In the genomic region with DNA sequence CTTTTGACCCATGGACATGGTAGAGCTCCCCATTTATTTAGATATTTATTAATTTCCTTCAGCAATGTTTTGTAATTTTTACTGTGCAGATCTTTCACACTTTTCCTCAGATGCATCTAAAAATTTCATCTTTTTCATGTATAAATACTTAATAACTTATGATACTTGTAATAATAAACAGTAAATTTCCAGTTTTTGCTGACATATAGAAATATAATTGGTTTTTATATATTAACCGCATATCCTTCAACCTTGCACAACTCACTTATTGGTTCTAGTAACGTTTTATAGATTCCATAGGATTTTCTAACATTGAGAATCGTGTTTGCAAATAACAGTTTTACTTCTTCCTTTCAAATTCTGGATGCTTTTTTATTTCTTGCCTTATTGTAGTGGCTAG, we compare ENCODE assay signal across 33 cellular contexts.
"Had no signal": no experiment of that assay in that cellular context is flagged by ENCODE, and none has a peak within 500 bp of the region (broad histone marks: within the 10 kb centered on the region; RNA-seq: fewer than 3 reads in every experiment).

No MANE protein-coding gene starts in this region.

- FAIRE-seq: urothelium cell line had no signal

- H3K27me3 Mint-ChIP-seq: naive thymus-derived CD8-positive, alpha-beta T cell; natural killer cell treated with Interleukin-12 subunit alpha and Interleukin-12 subunit beta and Interleukin-15 and Interleukin-18, amount 100 ng/mL, for 72 hours; progenitor cell of endocrine pancreas; stimulated activated memory B cell treated with anti-CD40 and anti-IgM and Interleukin-4, amounts not matched to agents 10 μg/mL and 1 μg/mL and 100 μg/mL, for 72 hours; stimulated activated naive CD8-positive, alpha-beta T cell treated with anti-CD3 and anti-CD28 coated beads, Interleukin-15, amount 100 ng/mL, for 72 hours had no signal

- H3K27ac Mint-ChIP-seq: natural killer cell treated with Interleukin-12 subunit alpha and Interleukin-12 subunit beta and Interleukin-15 and Interleukin-18, amount 100 ng/mL, for 72 hours; nephron progenitor cell; progenitor cell of endocrine pancreas; stimulated activated memory B cell treated with anti-CD40 and anti-IgM and Interleukin-4, amounts not matched to agents 10 μg/mL and 1 μg/mL and 100 μg/mL, for 72 hours; stimulated activated naive CD8-positive, alpha-beta T cell treated with anti-CD3 and anti-CD28 coated beads, Interleukin-15, amount 100 ng/mL, for 72 hours had no signal

- H2AFZ ChIP-seq: parathyroid adenoma had no signal

- H3K36me3 ChIP-seq: ovary, suprapubic skin, thyroid gland, vagina had no signal

- DNase-seq: naive thymus-derived CD8-positive, alpha-beta T cell; nephron progenitor cell; occipital lobe; ovary; posterior cingulate gyrus; psoas muscle; right cardiac atrium; spleen; stimulated activated CD4-positive, alpha-beta T cell treated with anti-CD3 and anti-CD28 coated beads, Interleukin-12 subunit alpha, Interleukin-12 subunit beta, amount 100 ng/mL, for 4 hours; stimulated activated CD4-positive, alpha-beta T cell treated with anti-CD3 and anti-CD28 coated beads, Interleukin-1b, Interleukin-23, amount 100 ng/mL, for 48 hours; stimulated activated CD4-positive, alpha-beta T cell treated with anti-CD3 and anti-CD28 coated beads, Interleukin-4, amount 100 ng/mL, for 1 hour; stimulated activated CD4-positive, alpha-beta T cell treated with anti-CD3 and anti-CD28 coated beads, Interleukin-4, amount 100 ng/mL, for 4 hours; stimulated activated CD8-positive, alpha-beta memory T cell treated with anti-CD3 and anti-CD28 coated beads, Interleukin-4, amount 100 ng/mL, for 48 hours; stimulated activated naive CD4-positive, alpha-beta T cell; stimulated activated naive CD8-positive, alpha-beta T cell treated with anti-CD3 and anti-CD28 coated beads, Interleukin-15, amount 100 ng/mL, for 72 hours; stimulated activated naive CD8-positive, alpha-beta T cell treated with anti-CD3 and anti-CD28 coated beads, Interleukin-15, Interleukin-2, amounts not matched to agents 100 U/mL and 50 U/mL, for 24 hours; substantia nigra; thyroid gland; trophoblast cell; upper lobe of left lung had no signal

- H3K9ac ChIP-seq: parathyroid adenoma had no signal

- H3K27ac ChIP-seq: ovary, parathyroid adenoma, psoas muscle, skin epidermis, spleen, suprapubic skin, thoracic aorta, thyroid gland, tibial nerve, upper lobe of left lung, vagina had no signal

- H3K4me3 Mint-ChIP-seq: naive thymus-derived CD8-positive, alpha-beta T cell; natural killer cell treated with Interleukin-12 subunit alpha and Interleukin-12 subunit beta and Interleukin-15 and Interleukin-18, amount 100 ng/mL, for 72 hours; nephron progenitor cell; neural crest cell; stimulated activated memory B cell treated with anti-CD40 and anti-IgM and Interleukin-4, amounts not matched to agents 10 μg/mL and 1 μg/mL and 100 μg/mL, for 72 hours; stimulated activated naive CD8-positive, alpha-beta T cell treated with anti-CD3 and anti-CD28 coated beads, Interleukin-15, amount 100 ng/mL, for 72 hours had no signal

- H3K4me3 ChIP-seq: ovary, psoas muscle, skin epidermis, smooth muscle cell, spleen, suprapubic skin, thoracic aorta, thyroid gland, tibial nerve, upper lobe of left lung, vagina had no signal

- H3K4me2 ChIP-seq: smooth muscle cell had no signal

- H3K27me3 ChIP-seq: ovary, spleen, suprapubic skin, thyroid gland, tibial nerve, upper lobe of left lung, vagina had no signal

- H3K9me3 ChIP-seq: ovary, psoas muscle, spleen, suprapubic skin, thoracic aorta, thyroid gland, tibial nerve, upper lobe of left lung, vagina had no signal

- ATAC-seq: naive thymus-derived CD8-positive, alpha-beta T cell; natural killer cell treated with Interleukin-12 subunit alpha and Interleukin-12 subunit beta and Interleukin-15 and Interleukin-18, amount 100 ng/mL, for 72 hours; psoas muscle; right cardiac atrium; sciatic nerve; stimulated activated memory B cell treated with anti-CD40 and anti-IgM and Interleukin-4, amounts not matched to agents 10 μg/mL and 1 μg/mL and 100 μg/mL, for 72 hours; stimulated activated naive CD8-positive, alpha-beta T cell treated with anti-CD3 and anti-CD28 coated beads, Interleukin-15, amount 100 ng/mL, for 72 hours; stimulated activated naive CD8-positive, alpha-beta T cell treated with anti-CD3 and anti-CD28 coated beads, Interleukin-15, Interleukin-2, amounts not matched to agents 100 U/mL and 50 U/mL, for 24 hours had no signal

- H3K9me3 Mint-ChIP-seq: naive thymus-derived CD8-positive, alpha-beta T cell; natural killer cell treated with Interleukin-12 subunit alpha and Interleukin-12 subunit beta and Interleukin-15 and Interleukin-18, amount 100 ng/mL, for 72 hours; nephron progenitor cell; stimulated activated memory B cell treated with anti-CD40 and anti-IgM and Interleukin-4, amounts not matched to agents 10 μg/mL and 1 μg/mL and 100 μg/mL, for 72 hours; stimulated activated naive CD8-positive, alpha-beta T cell treated with anti-CD3 and anti-CD28 coated beads, Interleukin-15, amount 100 ng/mL, for 72 hours had no signal
